12 cellular contexts compared by ENCODE assay signal in the genomic region with DNA sequence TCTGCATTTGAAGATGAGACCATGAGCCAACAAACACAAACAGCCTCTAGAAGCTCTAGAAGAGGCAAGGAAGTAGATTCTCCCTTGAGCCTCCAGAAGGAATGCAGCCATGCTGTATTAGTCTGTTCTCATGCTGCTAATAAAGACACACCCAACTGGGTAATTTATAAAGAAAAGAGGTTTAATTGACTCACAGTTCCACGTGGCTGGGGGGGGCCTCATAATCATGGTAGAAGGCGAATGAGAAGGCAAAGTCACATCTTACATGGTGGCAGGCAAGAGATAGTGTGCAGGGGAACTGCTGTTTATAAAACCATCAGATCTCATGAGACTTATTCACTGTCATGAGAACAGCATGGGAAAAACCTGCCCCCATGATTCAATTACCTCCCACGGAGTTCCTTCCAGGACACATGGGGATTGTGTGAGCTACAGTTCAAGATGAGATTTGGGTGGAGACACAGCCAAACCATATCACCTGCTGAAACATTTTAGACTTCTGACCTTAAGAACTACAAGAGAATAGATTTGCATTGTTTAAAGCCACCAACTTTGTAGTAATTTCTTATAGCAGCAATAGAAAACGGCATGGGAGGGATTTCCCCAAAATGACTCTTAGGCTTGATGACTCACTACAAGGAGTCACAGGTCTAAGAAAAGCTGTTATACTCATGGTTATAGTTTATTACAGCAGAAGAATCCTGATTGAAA.
A peak's percentile ranks its signal among the peaks of the same experiment; 100 is the strongest.
DNase-seq lines count a peak whose midpoint lies in the region; ATAC-seq and TF ChIP-seq lines count a peak whose summit lies in the region.
"Had no signal": no experiment of that assay in that cellular context is flagged by ENCODE, and none has a peak within 500 bp of the region (broad histone marks: within the 10 kb centered on the region; RNA-seq: fewer than 3 reads in every experiment).

No MANE protein-coding gene starts in this region.

- CTCF ChIA-PET in mammary epithelial cell (lab: Charles Lee; ENCODE audit: low non-redundant PET), result no interaction called here

- TF ChIP-seq CTCF in mammary epithelial cell (conservative IDR thresholded peaks at IDR 0.05 in 1 of 2, IDR thresholded peaks at IDR 0.05 in 1 of 2; ENCODE audit: extremely low read depth in 1 of 2, insufficient read depth in 1 of 2, low read depth in 1 of 2, low read length in 2 of 2) (no peak), neural progenitor cell (IDR thresholded peaks at IDR 0.05) (no peak)

- H3K79me2 ChIP-seq in mammary epithelial cell (ENCODE audit: insufficient read depth, low read length), result no peaks in the 10 kb centered on the region
- no peaks in the 10 kb centered on the region for H3K79me2 ChIP-seq in neural progenitor cell (ENCODE audit: low read depth)

- no peak overlapping the region for H3K9ac ChIP-seq in mammary epithelial cell (ENCODE audit: insufficient read depth, low read length)
- no peak overlapping the region for H3K9ac ChIP-seq in neural progenitor cell

- peak overlapping the region; percentile 60 for H2AFZ ChIP-seq in mammary epithelial cell (ENCODE audit: low read depth, low read length)
- no peak overlapping the region for H2AFZ ChIP-seq in neural progenitor cell (replicated peaks)

- H3K36me3 Mint-ChIP-seq in stimulated activated effector memory CD8-positive, alpha-beta T cell treated with anti-CD3 and anti-CD28 coated beads, Interleukin-12 subunit alpha, Interleukin-12 subunit beta, amount 100 ng/mL, for 72 hours, result no peaks in the 10 kb centered on the region
- no peaks in the 10 kb centered on the region for H3K36me3 Mint-ChIP-seq in neural progenitor cell
- H3K36me3 Mint-ChIP-seq: naive B cell had no signal

- no TSS peak for BruUV-seq in mammary epithelial cell (replicated peaks; lab: Mats Ljungman, UMichigan)

- H3K4me1 Mint-ChIP-seq in stimulated activated effector memory CD8-positive, alpha-beta T cell treated with anti-CD3 and anti-CD28 coated beads, Interleukin-12 subunit alpha, Interleukin-12 subunit beta, amount 100 ng/mL, for 72 hours, result no peaks in the 10 kb centered on the region
- H3K4me1 Mint-ChIP-seq in neural progenitor cell, result no peaks in the 10 kb centered on the region
- H3K4me1 Mint-ChIP-seq: naive B cell had no signal

- WGBS in mammary epithelial cell (ENCODE audit: low coverage, missing lambda C conversion rate), result 49% methylated on average over 4 of the region's 4 CpGs

- H3K4me3 ChIP-seq in mammary epithelial cell (replicated peaks in 1 of 3; ENCODE audit: insufficient read depth in 1 of 3, low read depth in 2 of 3, low read length in 3 of 3), result no peak overlapping the region
- H3K4me3 ChIP-seq in neural progenitor cell, result no peak overlapping the region

- no peaks in the 10 kb centered on the region for H3K27me3 Mint-ChIP-seq in neural progenitor cell (ENCODE audit: insufficient read depth, low read depth)
- H3K27me3 Mint-ChIP-seq: naive B cell had no signal

- H3K4me1 ChIP-seq in mammary epithelial cell (ENCODE audit: insufficient read depth, low read length), result peaks cover 12% of the 10 kb centered on the region
- H3K4me1 ChIP-seq in neural progenitor cell, result no peaks in the 10 kb centered on the region

- intact Hi-C loops in mammary epithelial cell (cut with micrococcal nuclease), result no loop called here

- dilution Hi-C loops in mammary epithelial cell (cut with HindIII; ENCODE audit: low sequenced_read_pairs), result no loop called here

- no peaks in the 10 kb centered on the region for H4K20me1 ChIP-seq in mammary epithelial cell (ENCODE audit: insufficient read depth, low read length)
- H4K20me1 ChIP-seq in neural progenitor cell (ENCODE audit: low read depth), result no peaks in the 10 kb centered on the region

- H3K9me3 ChIP-seq in mammary epithelial cell (replicated peaks; ENCODE audit: insufficient read depth, low read length) (no peaks in the 10 kb centered on the region), neural progenitor cell (ENCODE audit: low read depth) (no peaks in the 10 kb centered on the region)

- H3K27ac Mint-ChIP-seq in stimulated activated effector memory CD8-positive, alpha-beta T cell treated with anti-CD3 and anti-CD28 coated beads, Interleukin-12 subunit alpha, Interleukin-12 subunit beta, amount 100 ng/mL, for 72 hours, result no peak overlapping the region
- no peak overlapping the region for H3K27ac Mint-ChIP-seq in neural progenitor cell
- H3K27ac Mint-ChIP-seq: naive B cell had no signal

- no peaks in the 10 kb centered on the region for H3F3A ChIP-seq in neural progenitor cell (ENCODE audit: low read depth)

- H3K4me2 ChIP-seq in mammary epithelial cell (ENCODE audit: insufficient read depth, low read depth, low read length) (peak overlapping the region; percentile 36), neural progenitor cell (no peak overlapping the region)

- no peak overlapping the region for H3K4me3 Mint-ChIP-seq in stimulated activated effector memory CD8-positive, alpha-beta T cell treated with anti-CD3 and anti-CD28 coated beads, Interleukin-12 subunit alpha, Interleukin-12 subunit beta, amount 100 ng/mL, for 72 hours
- H3K4me3 Mint-ChIP-seq in neural progenitor cell, result no peak overlapping the region

- no peaks in the 10 kb centered on the region for H3K27me3 ChIP-seq in mammary epithelial cell (ENCODE audit: insufficient read depth, low read length)
- H3K27me3 ChIP-seq in neural progenitor cell, result no peaks in the 10 kb centered on the region

- in situ Hi-C loops in mammary epithelial cell (cut with MboI; ENCODE audit: low sequenced_read_pairs in 2 of 2), result no loop called here

- no peaks in the 10 kb centered on the region for H3K36me3 ChIP-seq in mammary epithelial cell (ENCODE audit: insufficient read depth, low read length)
- H3K36me3 ChIP-seq in neural progenitor cell, result no peaks in the 10 kb centered on the region

- peak; percentile 4 to 10 for DNase-seq in activated CD4-positive, alpha-beta T cell treated with anti-CD3 and anti-CD28 coated beads, Interleukin-2, amount 50 U/mL, for 48 hours
- no peak for DNase-seq in activated CD4-positive, alpha-beta T cell treated with anti-CD3 and anti-CD28 coated beads for 4 hours
- peak; percentile 90 for DNase-seq in mammary epithelial cell
- DNase-seq in stimulated activated effector memory CD8-positive, alpha-beta T cell treated with anti-CD3 and anti-CD28 coated beads, Interleukin-12 subunit alpha, Interleukin-12 subunit beta, amount 100 ng/mL, for 72 hours (ENCODE audit: low spot score in 2 of 2), result no peak
- no peak for DNase-seq in neural progenitor cell (ENCODE audit: low spot score)
- DNase-seq in mucosa of gallbladder (ENCODE audit: low spot score), result no peak
- DNase-seq: activated gamma-delta T cell treated with Interleukin-2 at 50 U/mL for 16 hours, glutamatergic neuron, naive B cell, NCI-H2029 had no signal

- H3K9me3 Mint-ChIP-seq in stimulated activated effector memory CD8-positive, alpha-beta T cell treated with anti-CD3 and anti-CD28 coated beads, Interleukin-12 subunit alpha, Interleukin-12 subunit beta, amount 100 ng/mL, for 72 hours, result peaks cover 5% of the 10 kb centered on the region
- H3K9me3 Mint-ChIP-seq in neural progenitor cell, result no peaks in the 10 kb centered on the region

- H3K27ac ChIP-seq in mammary epithelial cell (ENCODE audit: insufficient read depth, low read depth, low read length), result peak overlapping the region; percentile 36
- no peak overlapping the region for H3K27ac ChIP-seq in neural progenitor cell

- peak; percentile 91 for ATAC-seq in HG03432 (IDR thresholded peaks at IDR 0.05; ENCODE audit: unreplicated experiment)
- peak; percentile 66 for ATAC-seq in stimulated activated effector memory CD8-positive, alpha-beta T cell treated with anti-CD3 and anti-CD28 coated beads, Interleukin-12 subunit alpha, Interleukin-12 subunit beta, amount 100 ng/mL, for 72 hours
- ATAC-seq in HG02763 (IDR thresholded peaks at IDR 0.05; ENCODE audit: unreplicated experiment), result no peak

Comparison
In these comparisons a context has a peak if more than half of its experiments do, and no peak if none do; other contexts are left out.
1. DNase-seq: peak in activated CD4-positive, alpha-beta T cell treated with anti-CD3 and anti-CD28 coated beads, Interleukin-2, amount 50 U/mL, for 48 hours (2 of 2) and mammary epithelial cell (single experiment); none in activated CD4-positive, alpha-beta T cell treated with anti-CD3 and anti-CD28 coated beads for 4 hours (0 of 2), stimulated activated effector memory CD8-positive, alpha-beta T cell treated with anti-CD3 and anti-CD28 coated beads, Interleukin-12 subunit alpha, Interleukin-12 subunit beta, amount 100 ng/mL, for 72 hours (0 of 2), neural progenitor cell (single experiment) and mucosa of gallbladder (single experiment).